In the genomic region with DNA sequence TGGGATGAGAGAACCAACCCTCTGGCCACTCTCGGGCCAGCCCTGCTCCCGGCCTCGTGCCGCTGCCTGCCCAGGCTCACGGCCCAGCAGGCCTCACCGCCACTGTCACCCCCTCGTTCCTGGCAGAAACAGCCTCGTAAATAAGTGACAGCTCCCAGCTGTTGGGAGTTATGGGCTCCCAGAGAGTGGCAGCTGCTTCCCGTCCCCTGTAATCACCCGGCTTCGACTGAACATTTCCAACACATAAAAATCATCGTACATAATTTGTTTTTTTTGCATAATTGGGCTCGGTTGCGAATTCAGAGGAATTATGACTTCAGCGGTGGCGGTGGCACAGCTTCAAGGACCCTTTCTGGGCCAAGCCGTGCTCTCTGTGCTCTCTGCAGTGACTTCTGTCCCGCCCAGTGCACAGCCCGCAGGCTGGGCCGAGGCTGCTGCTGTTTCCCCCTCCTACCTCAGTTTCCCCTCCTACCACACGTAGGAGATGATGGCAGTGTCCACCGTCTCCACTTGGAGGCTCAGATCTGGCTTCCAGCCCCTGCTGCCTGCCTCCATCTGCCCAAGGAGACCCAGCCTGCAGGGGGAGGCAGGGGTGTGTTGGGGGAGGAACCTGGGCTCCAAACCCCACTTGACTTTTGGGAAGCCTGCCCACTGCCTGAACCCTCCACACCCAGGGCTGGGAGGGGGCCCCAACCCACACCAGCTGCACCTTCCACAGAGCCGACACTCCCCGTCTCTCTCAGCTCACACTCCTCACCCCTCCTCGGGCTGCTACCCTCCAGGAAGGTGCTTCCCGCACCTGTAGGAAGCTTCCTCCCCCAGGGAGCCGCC, we compare ENCODE assay signal across 14 cellular contexts.
A peak's percentile ranks its signal among the peaks of the same experiment; 100 is the strongest.
DNase-seq lines count a peak whose midpoint lies in the region; ATAC-seq and TF ChIP-seq lines count a peak whose summit lies in the region.
"Had no signal": no experiment of that assay in that cellular context is flagged by ENCODE, and none has a peak within 500 bp of the region (broad histone marks: within the 10 kb centered on the region; RNA-seq: fewer than 3 reads in every experiment).

No MANE protein-coding gene starts in this region.

- no peak overlapping the region for H2AFZ ChIP-seq in GM23248

- H3K4me1 ChIP-seq in heart left ventricle = peaks cover 0 to 19% (median 0%) of the 10 kb centered on the region in 12 donors
- H3K4me1 ChIP-seq in vagina = peaks cover 14% of the 10 kb centered on the region
- no peaks in the 10 kb centered on the region for H3K4me1 ChIP-seq in GM23248 (ENCODE audit: insufficient read depth)
- peaks cover 0 to 11% (median 0%) of the 10 kb centered on the region in 3 donors for H3K4me1 ChIP-seq in gastroesophageal sphincter

- H4K20me1 ChIP-seq in GM23248 (ENCODE audit: insufficient read depth) = no peaks in the 10 kb centered on the region

- H3K27ac Mint-ChIP-seq in brain = peak overlapping the region; percentile 42 to 92 (median 87)
- H3K27ac Mint-ChIP-seq in nephron = peak overlapping the region; percentile 64 to 81 (median 80)
- H3K27ac Mint-ChIP-seq: activated CD8-positive, alpha-beta T cell treated with anti-CD3 and anti-CD28 coated beads, Interleukin-2, amount 10 ng/mL, durations not matched to agents 7 days and 5 days; activated T-helper 1 cell treated with anti-CD3 and anti-CD28 coated beads, Interleukin-12 subunit alpha, Interleukin-12 subunit beta, Interleukin-2, Interleukin-4 antibody, amounts not matched to agents 30 ng/mL and 10 ng/mL and 1 ng/mL, durations not matched to agents 14 hours and 24 hours and 36 hours had no signal

- in situ Hi-C loops in GM23248 (cut with MboI) = no loop called here

- H3K9me3 ChIP-seq in heart left ventricle (no peaks in the 10 kb centered on the region), vagina (no peaks in the 10 kb centered on the region), GM23248 (ENCODE audit: low read depth) (no peaks in the 10 kb centered on the region), gastroesophageal sphincter (no peaks in the 10 kb centered on the region)
- H3K9me3 ChIP-seq: adrenal gland, tibial nerve had no signal

- no peak for TF ChIP-seq EP300 in gastroesophageal sphincter (IDR thresholded peaks at IDR 0.05)

- H3K27me3 Mint-ChIP-seq in brain (no peaks in the 10 kb centered on the region), nephron (ENCODE audit: low read depth) (peaks cover 23% of the 10 kb centered on the region)

- intact Hi-C loops in left cardiac atrium (cut with DNase I) (no loop called here), heart left ventricle (cut with DNase I) (no loop called here), vagina (cut with DNase I) (no loop called here)

- no peaks in the 10 kb centered on the region for H3K9me2 ChIP-seq in GM23248 (ENCODE audit: insufficient read depth)

- H3K4me3 ChIP-seq in heart left ventricle = no peak overlapping the region
- no peak overlapping the region for H3K4me3 ChIP-seq in vagina
- no peak overlapping the region for H3K4me3 ChIP-seq in GM23248
- H3K4me3 ChIP-seq in gastroesophageal sphincter = no peak overlapping the region
- H3K4me3 ChIP-seq: adrenal gland, tibial nerve had no signal

- H3K27me3 ChIP-seq in heart left ventricle (no peaks in the 10 kb centered on the region), vagina (no peaks in the 10 kb centered on the region), GM23248 (replicated peaks; ENCODE audit: insufficient read depth) (no peaks in the 10 kb centered on the region), gastroesophageal sphincter (peaks cover 5% of the 10 kb centered on the region)
- H3K27me3 ChIP-seq: adrenal gland, tibial nerve had no signal

- H3K79me2 ChIP-seq in GM23248 (ENCODE audit: insufficient read depth) = no peaks in the 10 kb centered on the region

- no peaks in the 10 kb centered on the region for H3F3A ChIP-seq in GM23248 (ENCODE audit: insufficient read depth)

- TF ChIP-seq POLR2A in heart left ventricle (IDR thresholded peaks at IDR 0.05) (no peak), vagina (IDR thresholded peaks at IDR 0.05) (no peak), gastroesophageal sphincter (IDR thresholded peaks at IDR 0.05) (no peak)

- H3K27ac ChIP-seq in heart left ventricle = no peak overlapping the region
- H3K27ac ChIP-seq in vagina = peak overlapping the region; percentile 56
- no peak overlapping the region for H3K27ac ChIP-seq in GM23248
- no peak overlapping the region for H3K27ac ChIP-seq in substantia nigra (ENCODE audit: low read depth, low read length, poor library complexity, severe bottlenecking)
- no peak overlapping the region for H3K27ac ChIP-seq in gastroesophageal sphincter
- H3K27ac ChIP-seq: tibial nerve had no signal

- WGBS in heart left ventricle, 4 donors = 71 to 75% (median 72%) methylated on average over 25 to 27 of the region's 27 CpGs
- 32 to 33% methylated on average over 26 to 27 of the region's 27 CpGs for WGBS in GM23248 (ENCODE audit: low coverage in 1 of 2, low lambda C conversion rate in 2 of 2, missing lambda C conversion rate in 2 of 2), 2 experiments
- WGBS in gastroesophageal sphincter (ENCODE audit: low coverage in 1 of 2), 2 donors = 57 to 71% methylated on average over 15 to 19 of the region's 27 CpGs

- H3K36me3 Mint-ChIP-seq in brain (no peaks in the 10 kb centered on the region), nephron (ENCODE audit: low read depth) (no peaks in the 10 kb centered on the region)

- TF ChIP-seq CTCF in heart left ventricle (IDR thresholded peaks at IDR 0.05) = no peak
- no peak for TF ChIP-seq CTCF in brain (conservative IDR thresholded peaks at IDR 0.05)
- TF ChIP-seq CTCF in nephron (IDR thresholded peaks at IDR 0.05; ENCODE audit: unreplicated experiment in 3 of 3) = no peak
- no peak for TF ChIP-seq CTCF in vagina (IDR thresholded peaks at IDR 0.05)
- TF ChIP-seq CTCF in gastroesophageal sphincter (IDR thresholded peaks at IDR 0.05) = no peak

- no peak overlapping the region for H3K4me2 ChIP-seq in GM23248 (ENCODE audit: unreplicated experiment)

- H3K9me3 Mint-ChIP-seq in brain (peaks cover 0 to 3% (median 0%) of the 10 kb centered on the region in 5 experiments), nephron (no peaks in the 10 kb centered on the region)
- H3K9me3 Mint-ChIP-seq: activated T-helper 1 cell treated with anti-CD3 and anti-CD28 coated beads, Interleukin-12 subunit alpha, Interleukin-12 subunit beta, Interleukin-2, Interleukin-4 antibody, amounts not matched to agents 30 ng/mL and 10 ng/mL and 1 ng/mL, durations not matched to agents 14 hours and 24 hours and 36 hours had no signal

- peaks cover 45% of the 10 kb centered on the region for H3K4me1 Mint-ChIP-seq in brain
- peaks cover 18% of the 10 kb centered on the region for H3K4me1 Mint-ChIP-seq in nephron

- no peak overlapping the region for H3K9ac ChIP-seq in GM23248

- no peak for DNase-seq in left cardiac atrium
- no peak for DNase-seq in heart left ventricle
- DNase-seq in vagina (ENCODE audit: extremely low spot score in 2 of 2) = no peak
- DNase-seq in GM23248 = no peak
- no peak for DNase-seq in substantia nigra (lab: John Stamatoyannopoulos, UW)
- DNase-seq: activated CD8-positive, alpha-beta T cell treated with anti-CD3 and anti-CD28 coated beads, Interleukin-2, amount 10 ng/mL, durations not matched to agents 7 days and 5 days; head of caudate nucleus; stimulated activated CD4-positive, alpha-beta T cell treated with anti-CD3 and anti-CD28 coated beads, Interleukin-4, amount 100 ng/mL, for 4 hours had no signal

- H3K36me3 ChIP-seq in heart left ventricle (peaks cover 0 to 4% (median 0%) of the 10 kb centered on the region in 9 donors), vagina (no peaks in the 10 kb centered on the region), GM23248 (ENCODE audit: low read depth) (no peaks in the 10 kb centered on the region), gastroesophageal sphincter (no peaks in the 10 kb centered on the region)
- H3K36me3 ChIP-seq: adrenal gland had no signal

- ATAC-seq in left cardiac atrium (peak; percentile 23 to 67), heart left ventricle (no peak), gastroesophageal sphincter (no peak)
- ATAC-seq: activated CD8-positive, alpha-beta T cell treated with anti-CD3 and anti-CD28 coated beads, Interleukin-2, amount 10 ng/mL, durations not matched to agents 7 days and 5 days had no signal

- H3K4me3 Mint-ChIP-seq in brain (peak overlapping the region in 2 of 5 experiments; percentile 23 to 46), nephron (peak overlapping the region in 1 of 3 experiments; percentile 38)
- H3K4me3 Mint-ChIP-seq: activated CD8-positive, alpha-beta T cell treated with anti-CD3 and anti-CD28 coated beads, Interleukin-2, amount 10 ng/mL, durations not matched to agents 7 days and 5 days; activated T-helper 1 cell treated with anti-CD3 and anti-CD28 coated beads, Interleukin-12 subunit alpha, Interleukin-12 subunit beta, Interleukin-2, Interleukin-4 antibody, amounts not matched to agents 30 ng/mL and 10 ng/mL and 1 ng/mL, durations not matched to agents 14 hours and 24 hours and 36 hours had no signal

Comparison
In these comparisons a context has a peak if more than half of its experiments do, and no peak if none do; other contexts are left out.
1. ATAC-seq: peak in left cardiac atrium (2 of 2); none in heart left ventricle (0 of 4) and gastroesophageal sphincter (single experiment).